1 cellular context compared by ENCODE assay signal in genomic region chr22:22112533-22113294, GRCh38.
A peak's percentile ranks its signal among the peaks of the same experiment; 100 is the strongest.
TF ChIP-seq lines count a peak whose summit lies in the region.

No MANE protein-coding gene starts in this region.

TF ChIP-seq in K562, 482 proteins besides CTCF, POLR2A, EP300 and RAD21 (continued from another document):
- TF ChIP-seq, protein P1, sequence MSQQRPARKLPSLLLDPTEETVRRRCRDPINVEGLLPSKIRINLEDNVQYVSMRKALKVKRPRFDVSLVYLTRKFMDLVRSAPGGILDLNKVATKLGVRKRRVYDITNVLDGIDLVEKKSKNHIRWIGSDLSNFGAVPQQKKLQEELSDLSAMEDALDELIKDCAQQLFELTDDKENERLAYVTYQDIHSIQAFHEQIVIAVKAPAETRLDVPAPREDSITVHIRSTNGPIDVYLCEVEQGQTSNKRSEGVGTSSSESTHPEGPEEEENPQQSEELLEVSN (IDR thresholded peaks at IDR 0.05; ENCODE audit: borderline replicate concordance in 1 of 2, extremely low read depth in 1 of 2, insufficient read depth in 1 of 2, insufficient read length in 1 of 2, low read depth in 1 of 2, low read length in 1 of 2, poor library complexity in 1 of 2, severe bottlenecking in 1 of 2) = no peak
- TF ChIP-seq ZBTB1 (CRISPR knock-in tag; IDR thresholded peaks at IDR 0.05; ENCODE audit: borderline replicate concordance, low read depth) (no peak), SAP30 (IDR thresholded peaks at IDR 0.05; ENCODE audit: borderline replicate concordance, insufficient read depth, low read depth, low read length, poor library complexity, severe bottlenecking) (no peak), MLX (CRISPR knock-in tag; conservative IDR thresholded peaks at IDR 0.05) (0 out of 4 replicates have a peak, but pooled peaks of 1 of the 2 experiments have one; percentile 59), ZNF316 (IDR thresholded peaks at IDR 0.05) (no peak), HOXB6 (CRISPR knock-in tag; IDR thresholded peaks at IDR 0.05; ENCODE audit: borderline replicate concordance) (no peak), CBX8 (IDR thresholded peaks at IDR 0.05; ENCODE audit: borderline replicate concordance, extremely low read depth, low read depth, low read length, poor library complexity, severe bottlenecking) (no peak), THRAP3 (IDR thresholded peaks at IDR 0.05; ENCODE audit: borderline replicate concordance) (no peak), ZNF140 (CRISPR knock-in tag; IDR thresholded peaks at IDR 0.05) (peak; percentile 50; the same call in 1 of the 2 replicates), TAF1 (IDR thresholded peaks at IDR 0.05; ENCODE audit: control insufficient read depth, extremely low read depth, insufficient read depth, low read length, severe bottlenecking) (no peak), LCOR (CRISPR knock-in tag; IDR thresholded peaks at IDR 0.05) (no peak), RCOR1 (IDR thresholded peaks at IDR 0.05; ENCODE audit: borderline replicate concordance in 1 of 2, low read depth in 2 of 2, low read length in 2 of 2) (no peak), SRF (CRISPR knock-in tag; IDR thresholded peaks at IDR 0.05) (peak in 1 of 2 experiments; percentile 20; a peak in 1 of 4 replicates), SMAD2 (IDR thresholded peaks at IDR 0.05; ENCODE audit: low read depth, low read length) (no peak), CREB1 (IDR thresholded peaks at IDR 0.05) (no peak), CREB1 (CRISPR knock-in tag; IDR thresholded peaks at IDR 0.05) (0 out of 2 replicates have a peak, but pooled peaks have one; percentile 27)
- TF ChIP-seq, protein P2, sequence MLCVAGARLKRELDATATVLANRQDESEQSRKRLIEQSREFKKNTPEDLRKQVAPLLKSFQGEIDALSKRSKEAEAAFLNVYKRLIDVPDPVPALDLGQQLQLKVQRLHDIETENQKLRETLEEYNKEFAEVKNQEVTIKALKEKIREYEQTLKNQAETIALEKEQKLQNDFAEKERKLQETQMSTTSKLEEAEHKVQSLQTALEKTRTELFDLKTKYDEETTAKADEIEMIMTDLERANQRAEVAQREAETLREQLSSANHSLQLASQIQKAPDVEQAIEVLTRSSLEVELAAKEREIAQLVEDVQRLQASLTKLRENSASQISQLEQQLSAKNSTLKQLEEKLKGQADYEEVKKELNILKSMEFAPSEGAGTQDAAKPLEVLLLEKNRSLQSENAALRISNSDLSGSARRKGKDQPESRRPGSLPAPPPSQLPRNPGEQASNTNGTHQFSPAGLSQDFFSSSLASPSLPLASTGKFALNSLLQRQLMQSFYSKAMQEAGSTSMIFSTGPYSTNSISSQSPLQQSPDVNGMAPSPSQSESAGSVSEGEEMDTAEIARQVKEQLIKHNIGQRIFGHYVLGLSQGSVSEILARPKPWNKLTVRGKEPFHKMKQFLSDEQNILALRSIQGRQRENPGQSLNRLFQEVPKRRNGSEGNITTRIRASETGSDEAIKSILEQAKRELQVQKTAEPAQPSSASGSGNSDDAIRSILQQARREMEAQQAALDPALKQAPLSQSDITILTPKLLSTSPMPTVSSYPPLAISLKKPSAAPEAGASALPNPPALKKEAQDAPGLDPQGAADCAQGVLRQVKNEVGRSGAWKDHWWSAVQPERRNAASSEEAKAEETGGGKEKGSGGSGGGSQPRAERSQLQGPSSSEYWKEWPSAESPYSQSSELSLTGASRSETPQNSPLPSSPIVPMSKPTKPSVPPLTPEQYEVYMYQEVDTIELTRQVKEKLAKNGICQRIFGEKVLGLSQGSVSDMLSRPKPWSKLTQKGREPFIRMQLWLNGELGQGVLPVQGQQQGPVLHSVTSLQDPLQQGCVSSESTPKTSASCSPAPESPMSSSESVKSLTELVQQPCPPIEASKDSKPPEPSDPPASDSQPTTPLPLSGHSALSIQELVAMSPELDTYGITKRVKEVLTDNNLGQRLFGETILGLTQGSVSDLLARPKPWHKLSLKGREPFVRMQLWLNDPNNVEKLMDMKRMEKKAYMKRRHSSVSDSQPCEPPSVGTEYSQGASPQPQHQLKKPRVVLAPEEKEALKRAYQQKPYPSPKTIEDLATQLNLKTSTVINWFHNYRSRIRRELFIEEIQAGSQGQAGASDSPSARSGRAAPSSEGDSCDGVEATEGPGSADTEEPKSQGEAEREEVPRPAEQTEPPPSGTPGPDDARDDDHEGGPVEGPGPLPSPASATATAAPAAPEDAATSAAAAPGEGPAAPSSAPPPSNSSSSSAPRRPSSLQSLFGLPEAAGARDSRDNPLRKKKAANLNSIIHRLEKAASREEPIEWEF (CRISPR knock-in tag; IDR thresholded peaks at IDR 0.05) = no peak
- TF ChIP-seq, protein P3, sequence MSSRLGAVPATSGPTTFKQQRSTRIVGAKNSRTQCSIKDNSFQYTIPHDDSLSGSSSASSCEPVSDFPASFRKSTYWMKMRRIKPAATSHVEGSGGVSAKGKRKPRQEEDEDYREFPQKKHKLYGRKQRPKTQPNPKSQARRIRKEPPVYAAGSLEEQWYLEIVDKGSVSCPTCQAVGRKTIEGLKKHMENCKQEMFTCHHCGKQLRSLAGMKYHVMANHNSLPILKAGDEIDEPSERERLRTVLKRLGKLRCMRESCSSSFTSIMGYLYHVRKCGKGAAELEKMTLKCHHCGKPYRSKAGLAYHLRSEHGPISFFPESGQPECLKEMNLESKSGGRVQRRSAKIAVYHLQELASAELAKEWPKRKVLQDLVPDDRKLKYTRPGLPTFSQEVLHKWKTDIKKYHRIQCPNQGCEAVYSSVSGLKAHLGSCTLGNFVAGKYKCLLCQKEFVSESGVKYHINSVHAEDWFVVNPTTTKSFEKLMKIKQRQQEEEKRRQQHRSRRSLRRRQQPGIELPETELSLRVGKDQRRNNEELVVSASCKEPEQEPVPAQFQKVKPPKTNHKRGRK (tag; IDR thresholded peaks at IDR 0.05) = no peak
TF ChIP-seq in K562: peak in this region for 24.
